32 cellular contexts compared by ENCODE assay signal in the genomic region with DNA sequence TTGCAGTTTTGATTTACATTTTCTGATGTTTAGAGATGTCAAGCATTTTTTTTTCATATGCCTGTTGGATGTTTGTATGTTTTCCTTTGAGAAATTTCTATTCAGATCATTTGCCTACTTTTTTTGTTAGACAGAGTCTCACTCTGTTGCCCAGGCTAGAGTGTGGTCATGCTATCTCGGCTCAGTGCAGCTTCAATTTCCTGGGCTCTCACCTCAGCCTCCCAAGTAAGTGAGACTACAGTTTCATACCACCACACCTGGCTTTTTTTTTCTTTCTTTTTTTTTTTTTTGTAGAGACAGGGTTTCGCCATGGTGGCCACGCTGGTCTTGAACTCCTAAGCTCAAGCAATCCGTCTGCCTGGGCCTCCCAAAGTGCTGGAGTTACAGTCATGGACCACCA.
"Had no signal": no experiment of that assay in that cellular context is flagged by ENCODE, and none has a peak within 500 bp of the region (broad histone marks: within the 10 kb centered on the region; RNA-seq: fewer than 3 reads in every experiment).

No MANE protein-coding gene starts in this region.

- H3K36me3 ChIP-seq: adrenal gland, ascending aorta, brain microvascular endothelial cell, breast epithelium, cardiac muscle cell had no signal

- H3K9me3 ChIP-seq: adrenal gland, ascending aorta, body of pancreas had no signal

- H3K4me3 ChIP-seq: adrenal gland, ascending aorta, body of pancreas, breast epithelium, cardiac muscle cell had no signal

- H3K4me1 ChIP-seq: adrenal gland, ascending aorta, body of pancreas, breast epithelium had no signal

- H3K27me3 ChIP-seq: adrenal gland, ascending aorta, body of pancreas, brain microvascular endothelial cell, breast epithelium, cardiac muscle cell had no signal

- ATAC-seq: activated naive CD4-positive, alpha-beta T cell treated with anti-CD3 and anti-CD28 coated beads, Interleukin-2, amount 50 U/mL, for 72 hours; activated naive CD8-positive, alpha-beta T cell treated with anti-CD3 and anti-CD28 coated beads, Interleukin-2, amount 50 U/mL, for 24 hours; activated T-cell treated with anti-CD3 and anti-CD28 coated beads, Interleukin-2, amount 50 U/mL, for 4 hours; activated T-cell treated with anti-CD3 and anti-CD28 coated beads, Interleukin-2, amount 50 U/mL, for 72 hours; activated T-helper 17 cell treated with anti-CD3 and anti-CD28 coated beads, Interleukin-2, amount 50 U/mL, for 72 hours; body of pancreas had no signal

- H3K27ac ChIP-seq: adrenal gland, ascending aorta, body of pancreas, brain microvascular endothelial cell, breast epithelium, cardiac muscle cell had no signal

- DNase-seq: activated effector memory CD4-positive, alpha-beta T cell treated with anti-CD3 and anti-CD28 coated beads, Interleukin-2, amount 50 U/mL, for 16 hours; activated effector memory CD4-positive, alpha-beta T cell treated with Interleukin-2 at 50 U/mL for 16 hours; activated gamma-delta T cell; activated gamma-delta T cell treated with Interleukin-2 at 50 U/mL for 16 hours; activated naive CD4-positive, alpha-beta T cell; activated naive CD4-positive, alpha-beta T cell treated with anti-CD3 and anti-CD28 coated beads for 36 hours; activated naive CD4-positive, alpha-beta T cell treated with anti-CD3 and anti-CD28 coated beads, Interleukin-2, amount 10 ng/mL, durations not matched to agents 7 days and 5 days; activated naive CD4-positive, alpha-beta T cell treated with anti-CD3 and anti-CD28 coated beads, Interleukin-2, amount 50 U/mL, for 16 hours; activated naive CD4-positive, alpha-beta T cell treated with Interleukin-2 at 50 U/mL for 16 hours; activated naive CD8-positive, alpha-beta T cell treated with anti-CD3 and anti-CD28 coated beads for 36 hours; activated naive CD8-positive, alpha-beta T cell treated with anti-CD3 and anti-CD28 coated beads, Interleukin-2, amount 10 ng/mL, durations not matched to agents 7 days and 5 days; activated naive CD8-positive, alpha-beta T cell treated with anti-CD3 and anti-CD28 coated beads, Interleukin-2, amount 50 U/mL, for 24 hours; activated T-cell treated with anti-CD3 and anti-CD28 coated beads, Interleukin-2, amount 50 U/mL, for 1 hour; activated T-cell treated with anti-CD3 and anti-CD28 coated beads, Interleukin-2, amount 50 U/mL, for 24 hours; activated T-cell treated with anti-CD3 and anti-CD28 coated beads, Interleukin-2, amount 50 U/mL, for 4 hours; activated T-cell treated with anti-CD3 and anti-CD28 coated beads, Interleukin-2, amount 50 U/mL, for 48 hours; activated T-cell treated with anti-CD3 and anti-CD28 coated beads, Interleukin-2, amount 50 U/mL, for 72 hours; adrenal gland; amniotic stem cell; amygdala; anterior cingulate cortex; aorta; body of pancreas; brain microvascular endothelial cell; caudate nucleus; central memory CD4-positive, alpha-beta T cell; cerebellar nuclear complex had no signal
